In the genomic region with DNA sequence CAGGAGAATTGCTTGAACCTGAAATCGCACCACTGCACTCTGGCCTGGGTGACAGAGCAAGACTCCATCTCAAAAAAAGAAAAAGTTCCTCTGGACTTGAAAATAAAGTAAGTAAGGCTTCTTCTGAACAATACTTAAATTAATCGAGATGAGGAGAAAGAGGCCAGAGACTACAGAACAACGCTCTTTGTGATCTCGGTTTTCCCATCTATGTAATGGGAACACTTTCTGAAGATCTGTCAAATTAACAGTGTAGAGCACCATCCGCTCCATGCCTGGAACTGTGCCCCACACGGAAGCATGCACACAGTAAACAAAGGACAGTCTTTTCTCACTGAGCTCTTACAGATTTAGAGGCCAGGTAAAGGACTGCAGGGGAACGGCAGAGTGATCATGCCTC, we compare ENCODE assay signal across 1 cellular context.
TF ChIP-seq lines count a peak whose summit lies in the region.

No MANE protein-coding gene starts in this region.

TF ChIP-seq in HepG2, 621 proteins besides CTCF, POLR2A, EP300 and RAD21:
- TF ChIP-seq ZNF629 (CRISPR knock-in tag; conservative IDR thresholded peaks at IDR 0.05) (peak; percentile 85), PTBP1 (IDR thresholded peaks at IDR 0.05; ENCODE audit: low read depth, low read length, poor library complexity, severe bottlenecking) (no peak), ZNF761 (CRISPR knock-in tag; conservative IDR thresholded peaks at IDR 0.05) (no peak)
- TF ChIP-seq, protein P1, sequence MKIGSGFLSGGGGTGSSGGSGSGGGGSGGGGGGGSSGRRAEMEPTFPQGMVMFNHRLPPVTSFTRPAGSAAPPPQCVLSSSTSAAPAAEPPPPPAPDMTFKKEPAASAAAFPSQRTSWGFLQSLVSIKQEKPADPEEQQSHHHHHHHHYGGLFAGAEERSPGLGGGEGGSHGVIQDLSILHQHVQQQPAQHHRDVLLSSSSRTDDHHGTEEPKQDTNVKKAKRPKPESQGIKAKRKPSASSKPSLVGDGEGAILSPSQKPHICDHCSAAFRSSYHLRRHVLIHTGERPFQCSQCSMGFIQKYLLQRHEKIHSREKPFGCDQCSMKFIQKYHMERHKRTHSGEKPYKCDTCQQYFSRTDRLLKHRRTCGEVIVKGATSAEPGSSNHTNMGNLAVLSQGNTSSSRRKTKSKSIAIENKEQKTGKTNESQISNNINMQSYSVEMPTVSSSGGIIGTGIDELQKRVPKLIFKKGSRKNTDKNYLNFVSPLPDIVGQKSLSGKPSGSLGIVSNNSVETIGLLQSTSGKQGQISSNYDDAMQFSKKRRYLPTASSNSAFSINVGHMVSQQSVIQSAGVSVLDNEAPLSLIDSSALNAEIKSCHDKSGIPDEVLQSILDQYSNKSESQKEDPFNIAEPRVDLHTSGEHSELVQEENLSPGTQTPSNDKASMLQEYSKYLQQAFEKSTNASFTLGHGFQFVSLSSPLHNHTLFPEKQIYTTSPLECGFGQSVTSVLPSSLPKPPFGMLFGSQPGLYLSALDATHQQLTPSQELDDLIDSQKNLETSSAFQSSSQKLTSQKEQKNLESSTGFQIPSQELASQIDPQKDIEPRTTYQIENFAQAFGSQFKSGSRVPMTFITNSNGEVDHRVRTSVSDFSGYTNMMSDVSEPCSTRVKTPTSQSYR (CRISPR knock-in tag; IDR thresholded peaks at IDR 0.05; ENCODE audit: borderline replicate concordance), result no peak
- TF ChIP-seq, protein P2, sequence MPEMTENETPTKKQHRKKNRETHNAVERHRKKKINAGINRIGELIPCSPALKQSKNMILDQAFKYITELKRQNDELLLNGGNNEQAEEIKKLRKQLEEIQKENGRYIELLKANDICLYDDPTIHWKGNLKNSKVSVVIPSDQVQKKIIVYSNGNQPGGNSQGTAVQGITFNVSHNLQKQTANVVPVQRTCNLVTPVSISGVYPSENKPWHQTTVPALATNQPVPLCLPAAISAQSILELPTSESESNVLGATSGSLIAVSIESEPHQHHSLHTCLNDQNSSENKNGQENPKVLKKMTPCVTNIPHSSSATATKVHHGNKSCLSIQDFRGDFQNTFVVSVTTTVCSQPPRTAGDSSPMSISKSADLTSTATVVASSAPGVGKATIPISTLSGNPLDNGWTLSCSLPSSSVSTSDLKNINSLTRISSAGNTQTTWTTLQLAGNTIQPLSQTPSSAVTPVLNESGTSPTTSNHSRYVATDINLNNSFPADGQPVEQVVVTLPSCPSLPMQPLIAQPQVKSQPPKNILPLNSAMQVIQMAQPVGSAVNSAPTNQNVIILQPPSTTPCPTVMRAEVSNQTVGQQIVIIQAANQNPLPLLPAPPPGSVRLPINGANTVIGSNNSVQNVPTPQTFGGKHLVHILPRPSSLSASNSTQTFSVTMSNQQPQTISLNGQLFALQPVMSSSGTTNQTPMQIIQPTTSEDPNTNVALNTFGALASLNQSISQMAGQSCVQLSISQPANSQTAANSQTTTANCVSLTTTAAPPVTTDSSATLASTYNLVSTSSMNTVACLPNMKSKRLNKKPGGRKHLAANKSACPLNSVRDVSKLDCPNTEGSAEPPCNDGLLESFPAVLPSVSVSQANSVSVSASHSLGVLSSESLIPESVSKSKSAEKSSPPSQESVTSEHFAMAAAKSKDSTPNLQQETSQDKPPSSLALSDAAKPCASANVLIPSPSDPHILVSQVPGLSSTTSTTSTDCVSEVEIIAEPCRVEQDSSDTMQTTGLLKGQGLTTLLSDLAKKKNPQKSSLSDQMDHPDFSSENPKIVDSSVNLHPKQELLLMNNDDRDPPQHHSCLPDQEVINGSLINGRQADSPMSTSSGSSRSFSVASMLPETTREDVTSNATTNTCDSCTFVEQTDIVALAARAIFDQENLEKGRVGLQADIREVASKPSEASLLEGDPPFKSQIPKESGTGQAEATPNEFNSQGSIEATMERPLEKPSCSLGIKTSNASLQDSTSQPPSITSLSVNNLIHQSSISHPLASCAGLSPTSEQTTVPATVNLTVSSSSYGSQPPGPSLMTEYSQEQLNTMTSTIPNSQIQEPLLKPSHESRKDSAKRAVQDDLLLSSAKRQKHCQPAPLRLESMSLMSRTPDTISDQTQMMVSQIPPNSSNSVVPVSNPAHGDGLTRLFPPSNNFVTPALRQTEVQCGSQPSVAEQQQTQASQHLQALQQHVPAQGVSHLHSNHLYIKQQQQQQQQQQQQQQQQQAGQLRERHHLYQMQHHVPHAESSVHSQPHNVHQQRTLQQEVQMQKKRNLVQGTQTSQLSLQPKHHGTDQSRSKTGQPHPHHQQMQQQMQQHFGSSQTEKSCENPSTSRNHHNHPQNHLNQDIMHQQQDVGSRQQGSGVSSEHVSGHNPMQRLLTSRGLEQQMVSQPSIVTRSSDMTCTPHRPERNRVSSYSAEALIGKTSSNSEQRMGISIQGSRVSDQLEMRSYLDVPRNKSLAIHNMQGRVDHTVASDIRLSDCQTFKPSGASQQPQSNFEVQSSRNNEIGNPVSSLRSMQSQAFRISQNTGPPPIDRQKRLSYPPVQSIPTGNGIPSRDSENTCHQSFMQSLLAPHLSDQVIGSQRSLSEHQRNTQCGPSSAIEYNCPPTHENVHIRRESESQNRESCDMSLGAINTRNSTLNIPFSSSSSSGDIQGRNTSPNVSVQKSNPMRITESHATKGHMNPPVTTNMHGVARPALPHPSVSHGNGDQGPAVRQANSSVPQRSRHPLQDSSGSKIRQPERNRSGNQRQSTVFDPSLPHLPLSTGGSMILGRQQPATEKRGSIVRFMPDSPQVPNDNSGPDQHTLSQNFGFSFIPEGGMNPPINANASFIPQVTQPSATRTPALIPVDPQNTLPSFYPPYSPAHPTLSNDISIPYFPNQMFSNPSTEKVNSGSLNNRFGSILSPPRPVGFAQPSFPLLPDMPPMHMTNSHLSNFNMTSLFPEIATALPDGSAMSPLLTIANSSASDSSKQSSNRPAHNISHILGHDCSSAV (CRISPR knock-in tag; IDR thresholded peaks at IDR 0.05; ENCODE audit: borderline replicate concordance), result no peak
